ENCODE assay signal across 25 cellular contexts in the genomic region with DNA sequence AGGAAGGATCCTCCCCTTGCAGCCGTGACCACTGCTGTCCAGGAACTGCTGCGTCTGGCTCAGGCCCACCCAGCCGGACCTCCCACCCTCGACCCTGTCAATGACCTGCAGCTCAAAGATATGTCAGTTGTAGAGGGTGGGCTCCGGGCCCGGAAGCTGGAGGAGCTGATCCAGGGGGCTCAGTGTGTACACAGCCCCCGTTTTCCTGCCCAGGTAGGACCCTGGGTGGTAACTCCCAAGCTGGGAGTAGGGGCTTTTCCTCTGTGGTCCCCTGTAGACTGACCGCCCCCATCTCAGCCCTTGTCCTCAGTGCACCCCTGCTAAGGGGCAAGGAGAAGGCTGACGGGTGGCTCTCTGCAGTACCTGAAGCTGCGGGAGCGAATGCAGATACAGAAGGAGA. TPM values are rescaled to one million over a fixed set of nuclear protein-coding genes. Genes with fewer than 3 reads are reported as not detected.
"Had no signal": no experiment of that assay in that cellular context is flagged by ENCODE, and none has a peak within 500 bp of the region (broad histone marks: within the 10 kb centered on the region; RNA-seq: fewer than 3 reads in every experiment).

No MANE protein-coding gene starts in this region.

- H3K9me3 Mint-ChIP-seq: activated CD4-positive, alpha-beta T cell treated with anti-CD3 and anti-CD28 coated beads, Interleukin-2, amount 10 ng/mL, durations not matched to agents 24 days and 14 days; activated naive CD4-positive, alpha-beta T cell treated with anti-CD3 and anti-CD28 coated beads, Interleukin-2, amount 10 ng/mL, durations not matched to agents 7 days and 5 days; activated naive CD8-positive, alpha-beta T cell treated with anti-CD3 and anti-CD28 coated beads, Interleukin-2, amount 50 U/mL, for 24 hours; activated T-helper 17 cell treated with anti-CD3 and anti-CD28 coated beads, Interleukin-2, amount 50 U/mL, for 72 hours; T-helper 1 cell treated with Interleukin-12 subunit alpha and Interleukin-12 subunit beta and Interleukin-4 antibody, amounts not matched to agents 30 μg/mL and 1 μg/mL, for 36 hours; WTC11 had no signal

- H3K27me3 Mint-ChIP-seq: activated CD8-positive, alpha-beta memory T cell treated with anti-CD3 and anti-CD28 coated beads, Interleukin-2, amount 10 ng/mL, durations not matched to agents 7 days and 5 days; activated T-helper 17 cell treated with anti-CD3 and anti-CD28 coated beads, Interleukin-2, amount 50 U/mL, for 72 hours had no signal

- H3K4me3 Mint-ChIP-seq: activated CD4-positive, alpha-beta T cell treated with anti-CD3 and anti-CD28 coated beads, Interleukin-2, amount 10 ng/mL, durations not matched to agents 24 days and 14 days; activated CD8-positive, alpha-beta memory T cell treated with anti-CD3 and anti-CD28 coated beads, Interleukin-2, amount 10 ng/mL, durations not matched to agents 7 days and 5 days; activated naive CD4-positive, alpha-beta T cell treated with anti-CD3 and anti-CD28 coated beads, Interleukin-2, amount 10 ng/mL, durations not matched to agents 7 days and 5 days; activated naive CD8-positive, alpha-beta T cell treated with anti-CD3 and anti-CD28 coated beads, Interleukin-2, amount 50 U/mL, for 24 hours; activated T-helper 17 cell treated with anti-CD3 and anti-CD28 coated beads, Interleukin-2, amount 50 U/mL, for 72 hours; T-helper 1 cell treated with Interleukin-12 subunit alpha and Interleukin-12 subunit beta and Interleukin-4 antibody, amounts not matched to agents 30 μg/mL and 1 μg/mL, for 36 hours; WTC11 had no signal

- ATAC-seq: activated CD8-positive, alpha-beta memory T cell treated with anti-CD3 and anti-CD28 coated beads, Interleukin-2, amount 10 ng/mL, durations not matched to agents 7 days and 5 days; activated naive CD8-positive, alpha-beta T cell treated with anti-CD3 and anti-CD28 coated beads, Interleukin-2, amount 50 U/mL, for 24 hours; activated T-helper 17 cell treated with anti-CD3 and anti-CD28 coated beads, Interleukin-2, amount 50 U/mL, for 72 hours; Panc1; WTC11 had no signal

- H3K27ac Mint-ChIP-seq: activated CD8-positive, alpha-beta memory T cell treated with anti-CD3 and anti-CD28 coated beads, Interleukin-2, amount 10 ng/mL, durations not matched to agents 7 days and 5 days; activated naive CD4-positive, alpha-beta T cell treated with anti-CD3 and anti-CD28 coated beads, Interleukin-2, amount 10 ng/mL, durations not matched to agents 7 days and 5 days; activated naive CD8-positive, alpha-beta T cell treated with anti-CD3 and anti-CD28 coated beads, Interleukin-2, amount 50 U/mL, for 24 hours; T-helper 1 cell treated with Interleukin-12 subunit alpha and Interleukin-12 subunit beta and Interleukin-4 antibody, amounts not matched to agents 30 μg/mL and 1 μg/mL, for 36 hours; WTC11 had no signal

- DNase-seq: activated CD4-positive, alpha-beta T cell treated with anti-CD3 and anti-CD28 coated beads, Interleukin-2, amount 10 ng/mL, durations not matched to agents 24 days and 14 days; activated CD4-positive, alpha-beta T cell treated with anti-CD3 and anti-CD28 coated beads, Interleukin-2, amount 50 U/mL, for 48 hours; activated CD4-positive, CD25-positive, alpha-beta regulatory T cell treated with anti-CD3 and anti-CD28 coated beads, Interleukin-2, amount 50 U/mL, for 72 hours; activated CD8-positive, alpha-beta memory T cell treated with anti-CD3 and anti-CD28 coated beads, Interleukin-2, amount 10 ng/mL, durations not matched to agents 7 days and 5 days; activated gamma-delta T cell; activated naive CD4-positive, alpha-beta T cell treated with anti-CD3 and anti-CD28 coated beads, Interleukin-2, amount 10 ng/mL, durations not matched to agents 7 days and 5 days; activated naive CD8-positive, alpha-beta T cell treated with anti-CD3 and anti-CD28 coated beads, Interleukin-2, amount 50 U/mL, for 24 hours; activated T-cell treated with anti-CD3 and anti-CD28 coated beads, Interleukin-2, amount 50 U/mL, for 48 hours; amniotic stem cell; MM.1S; NCI-H1105; NCI-H1436; NCI-H1694 treated with DMSO at 0.1 percent for 48 hours; NCI-H2029 treated with DMSO at 0.1 percent for 48 hours; NCI-H345; NCI-H510A; NCI-H526 treated with DMSO at 0.1 percent for 48 hours; NK-92 treated with Interleukin-12 subunit alpha and Interleukin-12 subunit beta, amount 100 ng/mL, for 24 hours; OCI-M1; RPMI8226; SHP77 had no signal

RNA-seq across cellular contexts. Expression of a gene that starts 22.4 kb away (rescaled TPM):
- total RNA-seq: activated CD4-positive, alpha-beta T cell treated with anti-CD3 and anti-CD28 coated beads, Interleukin-2, amount 10 ng/mL, durations not matched to agents 24 days and 14 days had no signal
